Comparison of ENCODE assay signal across 19 cellular contexts in the genomic region with DNA sequence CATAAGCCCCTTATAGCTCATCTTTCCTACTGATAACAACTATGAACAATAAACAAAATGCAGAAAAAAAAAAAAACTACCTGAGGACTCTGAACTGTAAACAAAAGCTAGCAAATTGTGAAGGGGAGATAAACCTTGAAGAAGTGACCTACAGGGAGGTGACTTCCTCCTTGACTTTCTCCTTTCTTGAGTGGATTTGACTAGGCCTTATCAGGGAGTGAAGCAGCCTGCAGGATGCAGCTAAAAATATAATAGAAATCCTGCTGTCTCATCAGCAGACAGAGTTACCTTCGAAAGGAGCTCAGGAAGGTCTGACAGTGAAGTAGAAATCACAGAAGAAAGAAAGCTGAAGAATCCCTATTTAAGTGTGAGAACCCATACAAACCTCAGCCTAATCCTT.
DNase-seq lines count a peak whose midpoint lies in the region; ATAC-seq, FAIRE-seq and TF ChIP-seq lines count a peak whose summit lies in the region.
"Had no signal": no experiment of that assay in that cellular context is flagged by ENCODE, and none has a peak within 500 bp of the region (broad histone marks: within the 10 kb centered on the region; RNA-seq: fewer than 3 reads in every experiment).

No MANE protein-coding gene starts in this region.

- H3K9me3 ChIP-seq in OCI-LY3 (ENCODE audit: insufficient read depth, low read length) (no peaks in the 10 kb centered on the region), pancreas (no peaks in the 10 kb centered on the region)
- H3K9me3 ChIP-seq: BLaER1 treated with 17β-estradiol and CSF1 and Interleukin-3, amounts not matched to agents 10 nM and 100 nM had no signal

- intact Hi-C loops in pancreas (cut with DNase I), result no loop called here

- H3K36me3 Mint-ChIP-seq in GM23338 (ENCODE audit: low read depth), result peaks cover under 1% of the 10 kb centered on the region; the same call in 1 of the 3 replicates
- H3K36me3 Mint-ChIP-seq in WTC11, result peaks cover 3% of the 10 kb centered on the region; the same call in 1 of the 2 replicates
- no peaks in the 10 kb centered on the region for H3K36me3 Mint-ChIP-seq in activated CD8-positive, alpha-beta memory T cell treated with anti-CD3 and anti-CD28 coated beads, Interleukin-2, amount 10 ng/mL, durations not matched to agents 7 days and 5 days
- no peaks in the 10 kb centered on the region for H3K36me3 Mint-ChIP-seq in T-helper 2 cell treated with Interferon-gamma antibody and Interleukin-4, amounts not matched to agents 5 μg/mL and 100 μg/mL, for 36 hours (ENCODE audit: low read depth)
- H3K36me3 Mint-ChIP-seq: CD8-positive, alpha-beta T cell; IgD-negative memory B cell had no signal

- POLR2A ChIA-PET in WTC11 (lab: Charles Lee), result no interaction called here

- H3K9me2 ChIP-seq in GM23338 (ENCODE audit: insufficient read depth), result no peaks in the 10 kb centered on the region

- H3K27ac ChIP-seq in GM23338 (ENCODE audit: low read depth), result no peak overlapping the region
- H3K27ac ChIP-seq in OCI-LY3 (ENCODE audit: low read length), result peak overlapping the region; percentile 88
- no peak overlapping the region for H3K27ac ChIP-seq in mesendoderm (ENCODE audit: low read depth, low read length)
- H3K27ac ChIP-seq in pancreas, result no peak overlapping the region
- H3K27ac ChIP-seq: BLaER1 treated with 17β-estradiol and CSF1 and Interleukin-3, amounts not matched to agents 10 nM and 100 nM had no signal

- H4K20me1 ChIP-seq in GM23338 (replicated peaks; ENCODE audit: insufficient read depth), result no peaks in the 10 kb centered on the region
- no peaks in the 10 kb centered on the region for H4K20me1 ChIP-seq in OCI-LY3 (ENCODE audit: insufficient read depth, low read length)
- H4K20me1 ChIP-seq: BLaER1 treated with 17β-estradiol and CSF1 and Interleukin-3, amounts not matched to agents 10 nM and 100 nM had no signal

- H2BK15ac ChIP-seq in mesendoderm (replicated peaks; ENCODE audit: low read depth), result peak overlapping the region; percentile 85

- H3K27me3 ChIP-seq in GM23338 (ENCODE audit: insufficient read depth) (no peaks in the 10 kb centered on the region), OCI-LY3 (ENCODE audit: low read depth, low read length) (no peaks in the 10 kb centered on the region), mesendoderm (ENCODE audit: insufficient read depth, low read length, poor library complexity) (no peaks in the 10 kb centered on the region), pancreas (no peaks in the 10 kb centered on the region)
- H3K27me3 ChIP-seq: BLaER1 treated with 17β-estradiol and CSF1 and Interleukin-3, amounts not matched to agents 10 nM and 100 nM had no signal

- H3K27me3 Mint-ChIP-seq in GM23338 (ENCODE audit: insufficient read depth, low read depth, poor library complexity) (no peaks in the 10 kb centered on the region), WTC11 (ENCODE audit: low read depth) (no peaks in the 10 kb centered on the region)
- no peaks in the 10 kb centered on the region for H3K27me3 Mint-ChIP-seq in activated CD8-positive, alpha-beta memory T cell treated with anti-CD3 and anti-CD28 coated beads, Interleukin-2, amount 10 ng/mL, durations not matched to agents 7 days and 5 days
- no peaks in the 10 kb centered on the region for H3K27me3 Mint-ChIP-seq in T-helper 2 cell treated with Interferon-gamma antibody and Interleukin-4, amounts not matched to agents 5 μg/mL and 100 μg/mL, for 36 hours (ENCODE audit: low read depth)
- H3K27me3 Mint-ChIP-seq: B cell, IgD-negative memory B cell had no signal

- no peaks in the 10 kb centered on the region for H3K79me1 ChIP-seq in mesendoderm (ENCODE audit: low read length)

- H3K4ac ChIP-seq in mesendoderm (ENCODE audit: low read depth, low read length), result peak overlapping the region; percentile 16

- H2BK5ac ChIP-seq in mesendoderm (ENCODE audit: low read length), result no peak overlapping the region

- no peak for FAIRE-seq in pancreas (lab: Jason Lieb, UNC)
- FAIRE-seq: GM12878, HTR-8/SVneo had no signal

- no peak overlapping the region for H4K8ac ChIP-seq in mesendoderm (ENCODE audit: low read depth, low read length)

- peak overlapping the region; percentile 53; the same call in 1 of the 2 replicates for H3K9ac ChIP-seq in OCI-LY3 (ENCODE audit: low read length)
- H3K9ac ChIP-seq in mesendoderm (ENCODE audit: low read length), result no peak overlapping the region
- H3K9ac ChIP-seq: BLaER1 treated with 17β-estradiol and CSF1 and Interleukin-3, amounts not matched to agents 10 nM and 100 nM had no signal

- no peak for TF ChIP-seq CTCF in GM23338 (conservative IDR thresholded peaks at IDR 0.05; ENCODE audit: low read depth in 2 of 2)
- no peak for TF ChIP-seq CTCF in OCI-LY3 (IDR thresholded peaks at IDR 0.05; ENCODE audit: low read depth, low read length)
- TF ChIP-seq CTCF in WTC11 (IDR thresholded peaks at IDR 0.05), result no peak
- TF ChIP-seq CTCF in pancreas (IDR thresholded peaks at IDR 0.05), result no peak

- no peak overlapping the region for H3K56ac ChIP-seq in mesendoderm (ENCODE audit: low read length)

- H3K36me3 ChIP-seq in GM23338 (ENCODE audit: insufficient read depth) (no peaks in the 10 kb centered on the region), OCI-LY3 (replicated peaks; ENCODE audit: low read depth, low read length) (no peaks in the 10 kb centered on the region), mesendoderm (ENCODE audit: control insufficient read depth, insufficient read depth, low read length) (no peaks in the 10 kb centered on the region), pancreas (no peaks in the 10 kb centered on the region)
- H3K36me3 ChIP-seq: BLaER1 treated with 17β-estradiol and CSF1 and Interleukin-3, amounts not matched to agents 10 nM and 100 nM had no signal

- no peak overlapping the region for H2BK120ac ChIP-seq in mesendoderm (ENCODE audit: low read depth, low read length)

- H3K4me1 Mint-ChIP-seq in GM23338 (no peaks in the 10 kb centered on the region), WTC11 (peaks cover 7% of the 10 kb centered on the region)
- no peaks in the 10 kb centered on the region for H3K4me1 Mint-ChIP-seq in activated CD8-positive, alpha-beta memory T cell treated with anti-CD3 and anti-CD28 coated beads, Interleukin-2, amount 10 ng/mL, durations not matched to agents 7 days and 5 days
- H3K4me1 Mint-ChIP-seq in T-helper 2 cell treated with Interferon-gamma antibody and Interleukin-4, amounts not matched to agents 5 μg/mL and 100 μg/mL, for 36 hours (ENCODE audit: low read depth), result no peaks in the 10 kb centered on the region
- H3K4me1 Mint-ChIP-seq: B cell, IgD-negative memory B cell had no signal

- no peaks in the 10 kb centered on the region for H3F3A ChIP-seq in GM23338 (replicated peaks; ENCODE audit: low read depth)

- no peak for ATAC-seq in GM23338
- no peak for ATAC-seq in WTC11
- no peak for ATAC-seq in activated CD8-positive, alpha-beta memory T cell treated with anti-CD3 and anti-CD28 coated beads, Interleukin-2, amount 10 ng/mL, durations not matched to agents 7 days and 5 days
- no peak for ATAC-seq in pancreas
- ATAC-seq: CD8-positive, alpha-beta T cell; GM12878 had no signal

- H3K9me3 Mint-ChIP-seq in GM23338, result peaks cover 3% of the 10 kb centered on the region
- peaks cover 4% of the 10 kb centered on the region for H3K9me3 Mint-ChIP-seq in WTC11
- peaks cover 4% of the 10 kb centered on the region for H3K9me3 Mint-ChIP-seq in activated CD8-positive, alpha-beta memory T cell treated with anti-CD3 and anti-CD28 coated beads, Interleukin-2, amount 10 ng/mL, durations not matched to agents 7 days and 5 days (ENCODE audit: low read depth)
- H3K9me3 Mint-ChIP-seq in T-helper 2 cell treated with Interferon-gamma antibody and Interleukin-4, amounts not matched to agents 5 μg/mL and 100 μg/mL, for 36 hours, result peaks cover 13% of the 10 kb centered on the region
- H3K9me3 Mint-ChIP-seq: IgD-negative memory B cell had no signal

- H2AFZ ChIP-seq in GM23338 (peak overlapping the region; percentile 61; the same call in 1 of the 2 replicates), OCI-LY3 (ENCODE audit: low read depth, low read length) (no peak overlapping the region)

- H3K4me1 ChIP-seq in GM23338 (ENCODE audit: insufficient read depth) (no peaks in the 10 kb centered on the region), OCI-LY3 (ENCODE audit: low read length) (peaks cover 39% of the 10 kb centered on the region), mesendoderm (ENCODE audit: control insufficient read depth, low read depth, low read length) (peaks cover 4% of the 10 kb centered on the region), pancreas (no peaks in the 10 kb centered on the region)
- H3K4me1 ChIP-seq: BLaER1 treated with 17β-estradiol and CSF1 and Interleukin-3, amounts not matched to agents 10 nM and 100 nM had no signal

- H3K4me2 ChIP-seq in GM23338, result no peak overlapping the region
- peak overlapping the region; percentile 50 for H3K4me2 ChIP-seq in OCI-LY3 (ENCODE audit: low read length)
- no peak overlapping the region for H3K4me2 ChIP-seq in mesendoderm (ENCODE audit: low read length)
- H3K4me2 ChIP-seq: BLaER1 treated with 17β-estradiol and CSF1 and Interleukin-3, amounts not matched to agents 10 nM and 100 nM had no signal

- CTCF ChIA-PET in WTC11 (lab: Charles Lee), result no interaction called here
- CTCF ChIA-PET in activated CD8-positive, alpha-beta memory T cell treated with anti-CD3 and anti-CD28 coated beads, Interleukin-2, amount 10 ng/mL, durations not matched to agents 7 days and 5 days (lab: Charles Lee), result no interaction called here

- peak overlapping the region; percentile 59; the same call in 1 of the 2 replicates for H3K27ac Mint-ChIP-seq in GM23338
- H3K27ac Mint-ChIP-seq in WTC11, result peak overlapping the region; percentile 24; the same call in 1 of the 2 replicates
- no peak overlapping the region for H3K27ac Mint-ChIP-seq in activated CD8-positive, alpha-beta memory T cell treated with anti-CD3 and anti-CD28 coated beads, Interleukin-2, amount 10 ng/mL, durations not matched to agents 7 days and 5 days
- H3K27ac Mint-ChIP-seq in T-helper 2 cell treated with Interferon-gamma antibody and Interleukin-4, amounts not matched to agents 5 μg/mL and 100 μg/mL, for 36 hours, result no peak overlapping the region
- H3K27ac Mint-ChIP-seq: B cell; CD8-positive, alpha-beta T cell; IgD-negative memory B cell had no signal

- H2AK5ac ChIP-seq in mesendoderm (ENCODE audit: low read length), result no peak overlapping the region

- WGBS in mesendoderm (ENCODE audit: extremely low coverage, insufficient coverage, low lambda C conversion rate), result no CpG with 5 or more reads among the region's 1 CpG
- 46 to 52% methylated on average over 1 of the region's 1 CpG for WGBS in pancreas, 2 donors

- H3K18ac ChIP-seq in mesendoderm (ENCODE audit: low read length), result no peak overlapping the region

- H3K4me3 ChIP-seq in GM23338, result no peak overlapping the region
- H3K4me3 ChIP-seq in OCI-LY3 (ENCODE audit: low read length), result peak overlapping the region; percentile 37
- H3K4me3 ChIP-seq in mesendoderm (ENCODE audit: low read length), result no peak overlapping the region
- no peak overlapping the region for H3K4me3 ChIP-seq in pancreas
- H3K4me3 ChIP-seq: BLaER1 treated with 17β-estradiol and CSF1 and Interleukin-3, amounts not matched to agents 10 nM and 100 nM; GM12878 had no signal

- no peak overlapping the region for H4K5ac ChIP-seq in mesendoderm (ENCODE audit: low read length)

- H3K4me3 Mint-ChIP-seq in GM23338, result no peak overlapping the region
- H3K4me3 Mint-ChIP-seq in WTC11, result no peak overlapping the region
- no peak overlapping the region for H3K4me3 Mint-ChIP-seq in activated CD8-positive, alpha-beta memory T cell treated with anti-CD3 and anti-CD28 coated beads, Interleukin-2, amount 10 ng/mL, durations not matched to agents 7 days and 5 days
- no peak overlapping the region for H3K4me3 Mint-ChIP-seq in T-helper 2 cell treated with Interferon-gamma antibody and Interleukin-4, amounts not matched to agents 5 μg/mL and 100 μg/mL, for 36 hours
- H3K4me3 Mint-ChIP-seq: B cell; CD8-positive, alpha-beta T cell had no signal

- no peaks in the 10 kb centered on the region for H3K79me2 ChIP-seq in GM23338 (replicated peaks; ENCODE audit: insufficient read depth)
- H3K79me2 ChIP-seq in OCI-LY3 (ENCODE audit: low read length), result no peaks in the 10 kb centered on the region
- no peaks in the 10 kb centered on the region for H3K79me2 ChIP-seq in mesendoderm (ENCODE audit: control insufficient read depth, insufficient read depth, low read length)

- H3K23ac ChIP-seq in mesendoderm (ENCODE audit: low read length), result no peak overlapping the region

- DNase-seq in GM23338 (ENCODE audit: low spot score), result no peak
- DNase-seq in WTC11 (ENCODE audit: low spot score), result no peak
- peak; percentile 40 for DNase-seq in mesendoderm
- no peak for DNase-seq in activated CD8-positive, alpha-beta memory T cell treated with anti-CD3 and anti-CD28 coated beads, Interleukin-2, amount 10 ng/mL, durations not matched to agents 7 days and 5 days
- no peak for DNase-seq in effector CD4-positive, alpha-beta T cell
- no peak for DNase-seq in T-helper 2 cell treated with Interferon-gamma antibody and Interleukin-4, amounts not matched to agents 5 μg/mL and 100 μg/mL, for 36 hours (ENCODE audit: low spot score)
- DNase-seq in pancreas, result no peak
- DNase-seq: 8988T; Calu3; CD8-positive, alpha-beta T cell; DND-41; EL; HCEC 1CT had no signal

Comparison
In these comparisons a context has a peak if more than half of its experiments do, and no peak if none do; other contexts are left out.
1. H3K27ac Mint-ChIP-seq: peak in GM23338 (single experiment) and WTC11 (single experiment); none in activated CD8-positive, alpha-beta memory T cell treated with anti-CD3 and anti-CD28 coated beads, Interleukin-2, amount 10 ng/mL, durations not matched to agents 7 days and 5 days (single experiment) and T-helper 2 cell treated with Interferon-gamma antibody and Interleukin-4, amounts not matched to agents 5 μg/mL and 100 μg/mL, for 36 hours (single experiment).